ENCODE assay signal across 4 cellular contexts in genomic region chr3:9717050-9717555, GRCh38.
TF ChIP-seq lines count a peak whose summit lies in the region.

No MANE protein-coding gene starts in this region.

TF ChIP-seq in A549, 52 proteins besides CTCF, POLR2A, EP300 and RAD21:
- TF ChIP-seq ZSCAN20 (CRISPR knock-in tag; IDR thresholded peaks at IDR 0.05) = no peak
- no peak for TF ChIP-seq MAZ (IDR thresholded peaks at IDR 0.05; ENCODE audit: borderline replicate concordance, low read depth, low read length)
- TF ChIP-seq EHMT2 (IDR thresholded peaks at IDR 0.05; ENCODE audit: low read depth) = peak; percentile 36; the same call in 1 of the 2 replicates
- no peak for TF ChIP-seq GATA3 (IDR thresholded peaks at IDR 0.05; ENCODE audit: borderline replicate concordance)
- TF ChIP-seq FOXS1 (CRISPR knock-in tag; IDR thresholded peaks at IDR 0.05) = no peak
- no peak for TF ChIP-seq HEYL (CRISPR knock-in tag; IDR thresholded peaks at IDR 0.05)

TF ChIP-seq in HEK293, 187 proteins besides CTCF, POLR2A, EP300 and RAD21:
- TF ChIP-seq ZNF416 (tag by site-specific recombination; IDR thresholded peaks at IDR 0.05) (no peak), KLF8 (tag by site-specific recombination; IDR thresholded peaks at IDR 0.05) (no peak), SCRT1 (tag by site-specific recombination; IDR thresholded peaks at IDR 0.05; ENCODE audit: borderline replicate concordance) (peak; percentile 93), ZNF350 (tag by site-specific recombination; IDR thresholded peaks at IDR 0.05) (no peak), SCRT2 (tag by site-specific recombination; IDR thresholded peaks at IDR 0.05) (peak; percentile 96), ZBTB17 (tag by site-specific recombination; IDR thresholded peaks at IDR 0.05) (peak; percentile 87)

TF ChIP-seq in K562, 482 proteins besides CTCF, POLR2A, EP300 and RAD21:
- TF ChIP-seq FOXP1 (CRISPR knock-in tag; IDR thresholded peaks at IDR 0.05) = no peak
- no peak for TF ChIP-seq BDP1 (IDR thresholded peaks at IDR 0.05; ENCODE audit: insufficient read depth, insufficient read length)
- no peak for TF ChIP-seq MCM5 (IDR thresholded peaks at IDR 0.05; ENCODE audit: low read depth)
- TF ChIP-seq ZNF445 (CRISPR knock-in tag; IDR thresholded peaks at IDR 0.05; ENCODE audit: low read depth) = no peak
- TF ChIP-seq TCF15 (CRISPR knock-in tag; IDR thresholded peaks at IDR 0.05) = no peak
- TF ChIP-seq MLLT1 (IDR thresholded peaks at IDR 0.05) = peak in 1 of 2 experiments; percentile 54; a peak in 2 of 4 replicates
- peak; percentile 67; the same call in 1 of the 2 replicates for TF ChIP-seq ZBTB17 (CRISPR knock-in tag; IDR thresholded peaks at IDR 0.05)

TF ChIP-seq in H1, 55 proteins besides CTCF, POLR2A, EP300 and RAD21:
- no peak for TF ChIP-seq TAF1 (IDR thresholded peaks at IDR 0.05; ENCODE audit: low read depth, low read length)
- no peak for TF ChIP-seq HDAC2 (IDR thresholded peaks at IDR 0.05; ENCODE audit: borderline replicate concordance in 1 of 2, low read depth in 2 of 2, low read length in 2 of 2)
- TF ChIP-seq NANOG (IDR thresholded peaks at IDR 0.05; ENCODE audit: insufficient read depth, low read depth, low read length, poor library complexity, severe bottlenecking) = no peak
- no peak for TF ChIP-seq GABPA (IDR thresholded peaks at IDR 0.05; ENCODE audit: borderline replicate concordance, insufficient read depth, low read length)
- TF ChIP-seq CBX5 (IDR thresholded peaks at IDR 0.05; ENCODE audit: low read depth, low read length) = no peak
- no peak for TF ChIP-seq RFX5 (IDR thresholded peaks at IDR 0.05; ENCODE audit: borderline replicate concordance, low read depth, low read length)
- TF ChIP-seq CBX8 (IDR thresholded peaks at IDR 0.05; ENCODE audit: borderline replicate concordance, low read depth, low read length) = no peak
- TF ChIP-seq MAX (IDR thresholded peaks at IDR 0.05) = no peak
- no peak for TF ChIP-seq SP4 (IDR thresholded peaks at IDR 0.05; ENCODE audit: low read length)
- no peak for TF ChIP-seq BRCA1 (IDR thresholded peaks at IDR 0.05; ENCODE audit: low read depth, low read length)
- no peak for TF ChIP-seq FOSL1 (IDR thresholded peaks at IDR 0.05; ENCODE audit: insufficient read depth, low read depth, low read length)
- TF ChIP-seq ATF2 (IDR thresholded peaks at IDR 0.05; ENCODE audit: low read length) = no peak
- TF ChIP-seq SRF (IDR thresholded peaks at IDR 0.05; ENCODE audit: low read depth, low read length) = no peak
- TF ChIP-seq SIX5 (IDR thresholded peaks at IDR 0.05; ENCODE audit: low read depth, low read length) = no peak
- TF ChIP-seq BCL11A (IDR thresholded peaks at IDR 0.05; ENCODE audit: low read depth in 2 of 2, low read length in 2 of 2) = no peak
- TF ChIP-seq EZH2 (IDR thresholded peaks at IDR 0.05; ENCODE audit: low read depth, low read length, severe bottlenecking) = no peak
- no peak for TF ChIP-seq NRF1 (IDR thresholded peaks at IDR 0.05; ENCODE audit: low read depth, low read length)
- no peak for TF ChIP-seq E2F6 (IDR thresholded peaks at IDR 0.05)
- no peak for TF ChIP-seq CHD1 (IDR thresholded peaks at IDR 0.05; ENCODE audit: low read depth, low read length)
